Comparison of ENCODE assay signal across 27 cellular contexts in the genomic region with DNA sequence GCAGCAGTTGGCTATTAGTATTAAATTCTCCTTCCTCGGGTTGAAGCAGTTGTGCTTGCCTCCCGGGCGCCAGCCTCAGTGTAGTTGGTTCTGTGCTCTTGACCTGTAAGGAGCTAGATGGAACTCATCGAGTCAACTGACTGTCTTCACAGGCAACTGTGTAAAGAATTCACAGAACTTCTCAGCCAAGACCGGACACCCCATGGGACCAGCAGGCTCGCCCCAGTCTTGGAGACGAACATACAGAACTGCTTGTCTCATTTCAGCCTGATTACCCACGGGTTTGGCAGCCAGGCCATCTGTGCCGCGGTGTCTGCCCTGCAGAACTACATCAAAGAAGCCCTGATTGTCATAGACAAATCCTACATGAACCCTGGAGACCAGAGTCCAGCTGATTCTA. TPM values are rescaled to one million over a fixed set of nuclear protein-coding genes. Genes with fewer than 3 reads are reported as not detected.
DNase-seq lines count a peak whose midpoint lies in the region; TF ChIP-seq lines count a peak whose summit lies in the region.
"Had no signal": no experiment of that assay in that cellular context is flagged by ENCODE, and none has a peak within 500 bp of the region (broad histone marks: within the 10 kb centered on the region; RNA-seq: fewer than 3 reads in every experiment).

No MANE protein-coding gene starts in this region.

- no peak overlapping the region for H2BK120ac ChIP-seq in neuronal stem cell (ENCODE audit: low read depth, low read length)

- no peaks in the 10 kb centered on the region for H3K79me1 ChIP-seq in neuronal stem cell (ENCODE audit: low read depth, low read length)

- H3K27ac ChIP-seq in BLaER1 treated with 17β-estradiol and CSF1 and Interleukin-3, amounts not matched to agents 10 nM and 100 nM: peak overlapping the region in 4 of 11 experiments; percentile 11 to 66 (median 40); a peak in 6 of 22 replicates
- H3K27ac ChIP-seq in HUES6 (ENCODE audit: low read depth, low read length): 0 out of 2 replicates have a peak overlapping the region, but pooled peaks have one; percentile 44
- no peak overlapping the region for H3K27ac ChIP-seq in neuronal stem cell (replicated peaks; ENCODE audit: low read length)
- H3K27ac ChIP-seq: heart left ventricle, psoas muscle, transverse colon had no signal

- H3K4ac ChIP-seq in neuronal stem cell (ENCODE audit: low read length): no peak overlapping the region

- DNase-seq in astrocyte of the cerebellum (ENCODE audit: low read depth) (peak; percentile 48), fibroblast of gingiva (ENCODE audit: low read depth) (peak; percentile 62), RPMI8226 (no peak), neuronal stem cell (ENCODE audit: low spot score) (no peak)
- DNase-seq in stimulated activated CD4-positive, alpha-beta T cell treated with anti-CD3 and anti-CD28 coated beads, Interleukin-15, amount 100 ng/mL, for 24 hours: no peak
- DNase-seq in NK-92 treated with Interleukin-12 subunit alpha and Interleukin-12 subunit beta, amount 100 ng/mL, for 24 hours (lab: John Stamatoyannopoulos, UW): no peak
- DNase-seq: activated CD4-positive, alpha-beta memory T cell treated with anti-CD3 and anti-CD28 coated beads, Interleukin-2, amount 10 ng/mL, durations not matched to agents 7 days and 5 days; activated CD8-positive, alpha-beta memory T cell treated with anti-CD3 and anti-CD28 coated beads, Interleukin-2, amount 50 U/mL, for 48 hours; activated naive CD4-positive, alpha-beta T cell treated with anti-CD3 and anti-CD28 coated beads, Interleukin-2, amount 50 U/mL, for 16 hours; AML-193; CD4-positive, alpha-beta memory T cell; effector CD8-positive, alpha-beta T cell; EL; foreskin fibroblast; heart left ventricle; KBM-7; midbrain; naive B cell; NCI-H1930; NCI-H524 treated with DMSO at 0.1 percent for 48 hours; occipital lobe; psoas muscle; SHP77 treated with DMSO at 0.1 percent for 48 hours; transverse colon had no signal

- H4K20me1 ChIP-seq in BLaER1 treated with 17β-estradiol and CSF1 and Interleukin-3, amounts not matched to agents 10 nM and 100 nM: peaks cover 0 to 26% (median 0%) of the 10 kb centered on the region in 11 experiments; a peak in 5 of 22 replicates

- no peak overlapping the region for H3K18ac ChIP-seq in neuronal stem cell (ENCODE audit: low read length)

- no peak overlapping the region for H2BK5ac ChIP-seq in neuronal stem cell (ENCODE audit: low read length)

- H4K91ac ChIP-seq in neuronal stem cell (ENCODE audit: low read depth, low read length, poor library complexity): no peak overlapping the region

- peak overlapping the region in 4 of 11 experiments; percentile 16 to 52 (median 35); a peak in 7 of 22 replicates for H3K9ac ChIP-seq in BLaER1 treated with 17β-estradiol and CSF1 and Interleukin-3, amounts not matched to agents 10 nM and 100 nM
- H3K9ac ChIP-seq in HUES6 (ENCODE audit: low read length) (no peak overlapping the region), neuronal stem cell (ENCODE audit: low read depth, low read length, poor library complexity) (no peak overlapping the region)

- TF ChIP-seq CTCF in astrocyte of the cerebellum (IDR thresholded peaks at IDR 0.05; ENCODE audit: low read depth, low read length, missing control alignments): no peak

- peaks cover 14 to 56% (median 44%) of the 10 kb centered on the region in 10 experiments for H3K4me1 ChIP-seq in BLaER1 treated with 17β-estradiol and CSF1 and Interleukin-3, amounts not matched to agents 10 nM and 100 nM
- H3K4me1 ChIP-seq in HUES6 (ENCODE audit: control insufficient read depth, insufficient read depth, low read length): peaks cover 47% of the 10 kb centered on the region
- peaks cover 0 to 2% of the 10 kb centered on the region in 2 donors for H3K4me1 ChIP-seq in neuronal stem cell (ENCODE audit: control insufficient read depth in 2 of 2, insufficient read depth in 1 of 2, low read depth in 1 of 2, low read length in 2 of 2)
- H3K4me1 ChIP-seq: heart left ventricle, psoas muscle, transverse colon had no signal

- H3K4me3 ChIP-seq in BLaER1 treated with 17β-estradiol and CSF1 and Interleukin-3, amounts not matched to agents 10 nM and 100 nM: peak overlapping the region in 3 of 10 experiments; percentile 8 to 28 (median 16); a peak in 3 of 20 replicates
- H3K4me3 ChIP-seq in HUES6 (ENCODE audit: low read depth, low read length) (no peak overlapping the region), astrocyte of the cerebellum (ENCODE audit: low read depth, low read length) (no peak overlapping the region), neuronal stem cell (ENCODE audit: low read length in 2 of 2) (no peak overlapping the region)
- H3K4me3 ChIP-seq: A549, heart left ventricle, psoas muscle, transverse colon had no signal

- H2BK15ac ChIP-seq in neuronal stem cell (ENCODE audit: low read length): no peak overlapping the region

- in situ Hi-C loops in astrocyte of the cerebellum (cut with HindIII; ENCODE audit: low sequenced_read_pairs): no loop called here

- WGBS in neuronal stem cell (ENCODE audit: extremely low coverage in 2 of 2, insufficient read length in 2 of 2, insufficient replicate concordance in 1 of 2), 2 donors: no CpG with 5 or more reads among the region's 10 CpGs

- H4K8ac ChIP-seq in neuronal stem cell (ENCODE audit: low read depth, low read length): no peak overlapping the region

- no peak overlapping the region for H2AFZ ChIP-seq in neuronal stem cell (ENCODE audit: low read length)

- no peak overlapping the region for H2BK12ac ChIP-seq in neuronal stem cell (ENCODE audit: low read length)

- peak overlapping the region; percentile 0 to 85 (median 72); a peak in 20 of 22 replicates for H3K4me2 ChIP-seq in BLaER1 treated with 17β-estradiol and CSF1 and Interleukin-3, amounts not matched to agents 10 nM and 100 nM
- H3K4me2 ChIP-seq in neuronal stem cell (ENCODE audit: insufficient read depth, low read length, poor library complexity, severe bottlenecking): no peak overlapping the region

- no peak overlapping the region for H2AK5ac ChIP-seq in neuronal stem cell (ENCODE audit: low read depth, low read length)

- H3K14ac ChIP-seq in neuronal stem cell (ENCODE audit: low read length): no peak overlapping the region

- no peaks in the 10 kb centered on the region for H3K9me3 ChIP-seq in BLaER1 treated with 17β-estradiol and CSF1 and Interleukin-3, amounts not matched to agents 10 nM and 100 nM (replicated peaks in 1 of 11)
- H3K9me3 ChIP-seq in HUES6 (ENCODE audit: control insufficient read depth, insufficient read depth, low read depth, low read length): no peaks in the 10 kb centered on the region
- H3K9me3 ChIP-seq in neuronal stem cell (replicated peaks in 1 of 2; ENCODE audit: control insufficient read depth in 2 of 2, insufficient read depth in 1 of 2, low read depth in 1 of 2, low read length in 2 of 2): no peaks in the 10 kb centered on the region
- H3K9me3 ChIP-seq: A549, heart left ventricle, psoas muscle, transverse colon had no signal

- no peak overlapping the region for H3K23ac ChIP-seq in neuronal stem cell (ENCODE audit: low read depth, low read length, poor library complexity)

- H3K27me3 ChIP-seq in BLaER1 treated with 17β-estradiol and CSF1 and Interleukin-3, amounts not matched to agents 10 nM and 100 nM: peaks cover 74 to 92% (median 81%) of the 10 kb centered on the region in 11 experiments
- no peaks in the 10 kb centered on the region; the same call in 1 of the 2 replicates for H3K27me3 ChIP-seq in HUES6 (ENCODE audit: control insufficient read depth, insufficient read depth, low read length)
- H3K27me3 ChIP-seq in neuronal stem cell (ENCODE audit: control insufficient read depth in 3 of 3, insufficient read depth in 3 of 3, low read depth in 1 of 3, low read length in 3 of 3): peaks cover 6 to 63% (median 19%) of the 10 kb centered on the region in 3 experiments

- H3K36me3 ChIP-seq in BLaER1 treated with 17β-estradiol and CSF1 and Interleukin-3, amounts not matched to agents 10 nM and 100 nM: no peaks in the 10 kb centered on the region
- H3K36me3 ChIP-seq in HUES6 (ENCODE audit: control insufficient read depth, insufficient read depth, low read length): peaks cover 85% of the 10 kb centered on the region
- no peaks in the 10 kb centered on the region for H3K36me3 ChIP-seq in neuronal stem cell (replicated peaks in 1 of 2; ENCODE audit: control insufficient read depth in 2 of 2, insufficient read depth in 2 of 2, low read length in 2 of 2)
- H3K36me3 ChIP-seq: heart left ventricle, transverse colon had no signal

RNA-seq across cellular contexts. Expression of a gene that starts 8.5 kb away (rescaled TPM):
- polyA plus RNA-seq in neuronal stem cell (2013, experiment 1 of 2): 0.07 TPM
- 0.08 TPM for polyA plus RNA-seq in neuronal stem cell (2013, experiment 2 of 2)
- polyA plus RNA-seq: CD4-positive, alpha-beta memory T cell; heart left ventricle had no signal

Comparison
In these comparisons a context has a peak if more than half of its experiments do, and no peak if none do; other contexts are left out.
1. DNase-seq: peak in astrocyte of the cerebellum (single experiment) and fibroblast of gingiva (single experiment); none in stimulated activated CD4-positive, alpha-beta T cell treated with anti-CD3 and anti-CD28 coated beads, Interleukin-15, amount 100 ng/mL, for 24 hours (single experiment), NK-92 treated with Interleukin-12 subunit alpha and Interleukin-12 subunit beta, amount 100 ng/mL, for 24 hours (single experiment), RPMI8226 (single experiment) and neuronal stem cell (single experiment).